In the genomic region with DNA sequence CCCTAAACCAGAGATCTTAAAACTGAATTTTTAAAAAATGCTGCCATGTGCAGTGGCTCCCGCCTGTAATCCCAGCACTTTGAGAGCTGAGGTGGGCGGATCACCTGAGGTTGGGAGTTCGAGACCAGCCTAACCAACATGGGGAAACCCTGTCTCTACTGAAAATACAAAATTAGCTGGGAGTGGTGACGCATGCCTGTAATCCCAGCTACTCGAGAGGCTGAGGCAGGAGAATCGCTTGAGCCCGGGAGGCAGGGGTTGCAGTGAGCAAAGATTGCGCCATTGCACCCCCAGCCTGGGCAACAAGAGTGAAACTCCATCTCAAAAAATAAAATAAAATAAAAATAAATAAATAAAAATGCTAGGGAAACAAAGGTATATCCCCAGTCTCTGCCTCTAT, we compare ENCODE assay signal across 2 cellular contexts.
TF ChIP-seq lines count a peak whose summit lies in the region.

No MANE protein-coding gene starts in this region.

TF ChIP-seq in WTC11, 78 proteins besides CTCF, POLR2A, EP300 and RAD21:
- TF ChIP-seq NFATC4 (CRISPR knock-in tag; IDR thresholded peaks at IDR 0.05) (peak; percentile 32; the same call in 1 of the 2 replicates), EMX1 (CRISPR knock-in tag; IDR thresholded peaks at IDR 0.05) (peak; percentile 71; the same call in 1 of the 2 replicates)
- TF ChIP-seq, protein P1, sequence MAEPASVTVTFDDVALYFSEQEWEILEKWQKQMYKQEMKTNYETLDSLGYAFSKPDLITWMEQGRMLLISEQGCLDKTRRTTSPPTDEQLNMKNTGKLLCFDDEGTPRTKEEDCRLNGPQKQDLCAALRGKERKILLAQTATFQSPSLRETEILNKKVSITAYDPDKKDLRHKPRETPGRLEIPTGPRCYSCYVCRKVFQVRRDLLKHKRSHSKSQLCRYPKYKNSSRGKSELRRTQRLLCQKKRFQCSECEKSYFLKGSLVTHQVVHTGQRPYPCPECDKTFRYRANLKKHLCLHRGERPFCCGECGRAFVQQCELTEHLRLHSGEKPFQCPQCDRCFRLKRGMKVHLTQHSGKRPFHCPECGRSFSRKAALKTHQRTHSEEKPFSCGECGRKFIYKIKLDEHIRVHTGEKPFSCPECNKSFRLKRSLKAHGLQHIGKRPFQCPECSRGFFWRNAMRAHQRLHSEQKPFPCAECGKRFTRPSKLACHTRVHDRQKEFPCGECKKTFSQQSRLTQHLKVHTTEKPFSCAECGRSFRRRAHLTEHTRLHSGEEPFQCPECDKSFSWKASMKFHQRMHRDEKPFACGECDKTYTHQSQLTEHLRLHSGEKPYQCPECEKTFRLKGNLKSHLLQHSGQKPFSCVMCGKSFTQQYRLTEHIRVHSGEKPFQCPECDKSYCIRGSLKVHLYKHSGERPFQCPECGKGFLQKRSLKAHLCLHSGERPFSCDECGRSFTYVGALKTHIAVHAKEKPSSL (CRISPR knock-in tag; conservative IDR thresholded peaks at IDR 0.05) = 0 out of 2 replicates have a peak, but pooled peaks have one; percentile 51
- TF ChIP-seq, protein P2, sequence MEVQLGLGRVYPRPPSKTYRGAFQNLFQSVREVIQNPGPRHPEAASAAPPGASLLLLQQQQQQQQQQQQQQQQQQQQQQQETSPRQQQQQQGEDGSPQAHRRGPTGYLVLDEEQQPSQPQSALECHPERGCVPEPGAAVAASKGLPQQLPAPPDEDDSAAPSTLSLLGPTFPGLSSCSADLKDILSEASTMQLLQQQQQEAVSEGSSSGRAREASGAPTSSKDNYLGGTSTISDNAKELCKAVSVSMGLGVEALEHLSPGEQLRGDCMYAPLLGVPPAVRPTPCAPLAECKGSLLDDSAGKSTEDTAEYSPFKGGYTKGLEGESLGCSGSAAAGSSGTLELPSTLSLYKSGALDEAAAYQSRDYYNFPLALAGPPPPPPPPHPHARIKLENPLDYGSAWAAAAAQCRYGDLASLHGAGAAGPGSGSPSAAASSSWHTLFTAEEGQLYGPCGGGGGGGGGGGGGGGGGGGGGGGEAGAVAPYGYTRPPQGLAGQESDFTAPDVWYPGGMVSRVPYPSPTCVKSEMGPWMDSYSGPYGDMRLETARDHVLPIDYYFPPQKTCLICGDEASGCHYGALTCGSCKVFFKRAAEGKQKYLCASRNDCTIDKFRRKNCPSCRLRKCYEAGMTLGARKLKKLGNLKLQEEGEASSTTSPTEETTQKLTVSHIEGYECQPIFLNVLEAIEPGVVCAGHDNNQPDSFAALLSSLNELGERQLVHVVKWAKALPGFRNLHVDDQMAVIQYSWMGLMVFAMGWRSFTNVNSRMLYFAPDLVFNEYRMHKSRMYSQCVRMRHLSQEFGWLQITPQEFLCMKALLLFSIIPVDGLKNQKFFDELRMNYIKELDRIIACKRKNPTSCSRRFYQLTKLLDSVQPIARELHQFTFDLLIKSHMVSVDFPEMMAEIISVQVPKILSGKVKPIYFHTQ (CRISPR knock-in tag; IDR thresholded peaks at IDR 0.05) = 0 out of 2 replicates have a peak, but pooled peaks have one; percentile 68

TF ChIP-seq in H1, 55 proteins besides CTCF, POLR2A, EP300 and RAD21:
- TF ChIP-seq CEBPB (IDR thresholded peaks at IDR 0.05; ENCODE audit: low read depth, low read length) = 0 out of 2 replicates have a peak, but pooled peaks have one; percentile 13
- TF ChIP-seq POLR2AphosphoS5 (IDR thresholded peaks at IDR 0.05; ENCODE audit: low read depth, low read length) = peak; percentile 13; the same call in 1 of the 2 replicates
